ENCODE assay signal across 1 cellular context in the genomic region with DNA sequence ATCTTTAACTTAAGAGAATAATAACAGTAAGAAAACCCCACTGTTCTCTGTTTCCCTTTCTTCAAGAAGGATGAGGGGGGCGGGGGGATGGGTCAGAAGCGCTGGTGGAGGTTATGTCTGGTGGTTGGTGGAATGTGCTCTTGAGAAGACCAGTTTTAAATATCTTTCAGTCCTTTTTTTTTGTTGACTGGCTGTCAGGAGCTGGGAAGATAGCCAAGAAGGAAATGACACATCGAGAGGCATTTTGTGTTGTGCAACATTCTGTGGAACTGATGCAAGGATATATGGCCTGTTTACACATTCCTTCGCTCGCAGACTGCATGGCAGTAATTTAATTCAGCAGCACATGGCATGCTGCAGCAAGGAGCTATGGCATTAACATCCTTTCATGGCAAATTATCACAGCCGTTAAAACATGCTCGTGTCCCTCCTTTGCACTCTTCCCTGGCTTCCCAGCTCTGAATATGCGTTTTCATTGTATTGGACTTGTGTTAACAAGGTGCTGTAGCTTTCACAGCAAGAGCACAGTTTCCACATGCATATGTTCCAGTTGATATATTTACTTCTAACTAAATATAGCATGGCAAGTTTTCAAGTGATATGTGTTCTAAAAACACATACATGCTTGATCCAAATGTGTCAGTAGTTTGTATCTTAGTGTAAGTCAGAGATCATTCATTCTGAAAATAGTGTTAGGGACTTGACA.
A peak's percentile ranks its signal among the peaks of the same experiment; 100 is the strongest.
TF ChIP-seq lines count a peak whose summit lies in the region.

No MANE protein-coding gene starts in this region.

TF ChIP-seq in HepG2, 621 proteins besides CTCF, POLR2A, EP300 and RAD21 (continued from another document and continues in another):
- no peak for TF ChIP-seq RAD51 (IDR thresholded peaks at IDR 0.05; ENCODE audit: borderline replicate concordance)
- peak; percentile 82 for TF ChIP-seq FOXP1 (IDR thresholded peaks at IDR 0.05)
- peak; percentile 98 for TF ChIP-seq FOXP1 (CRISPR knock-in tag; IDR thresholded peaks at IDR 0.05)
- TF ChIP-seq ZSCAN9 (CRISPR knock-in tag; IDR thresholded peaks at IDR 0.05; ENCODE audit: borderline replicate concordance), result peak; percentile 98
- peak; percentile 75 for TF ChIP-seq ATF7 (IDR thresholded peaks at IDR 0.05)
- TF ChIP-seq ATF7 (CRISPR knock-in tag; IDR thresholded peaks at IDR 0.05), result peak; percentile 82; the same call in 1 of the 2 replicates
- TF ChIP-seq ZNF232 (CRISPR knock-in tag; IDR thresholded peaks at IDR 0.05; ENCODE audit: borderline replicate concordance), result peak; percentile 90; the same call in 1 of the 2 replicates
- peak; percentile 88 for TF ChIP-seq SSRP1 (CRISPR knock-in tag; IDR thresholded peaks at IDR 0.05)
- TF ChIP-seq ZSCAN22 (CRISPR knock-in tag; IDR thresholded peaks at IDR 0.05), result no peak
- peak; percentile 29; the same call in 1 of the 2 replicates for TF ChIP-seq ONECUT2 (CRISPR knock-in tag; IDR thresholded peaks at IDR 0.05)
- peak; percentile 88; the same call in 1 of the 2 replicates for TF ChIP-seq ZSCAN31 (CRISPR knock-in tag; IDR thresholded peaks at IDR 0.05; ENCODE audit: low read depth)
- no peak for TF ChIP-seq GABPA (IDR thresholded peaks at IDR 0.05; ENCODE audit: low read depth, low read length)
- TF ChIP-seq GABPA (CRISPR knock-in tag; IDR thresholded peaks at IDR 0.05; ENCODE audit: low read depth), result peak; percentile 81
- peak; percentile 99 for TF ChIP-seq MIXL1 (CRISPR knock-in tag; IDR thresholded peaks at IDR 0.05)
- TF ChIP-seq MIER3 (CRISPR knock-in tag; IDR thresholded peaks at IDR 0.05; ENCODE audit: borderline replicate concordance), result peak; percentile 100
- peak; percentile 61; the same call in 1 of the 2 replicates for TF ChIP-seq AKAP8 (CRISPR knock-in tag; IDR thresholded peaks at IDR 0.05)
- peak; percentile 81 for TF ChIP-seq RARA (CRISPR knock-in tag; IDR thresholded peaks at IDR 0.05)
- TF ChIP-seq ZNF670 (CRISPR knock-in tag; IDR thresholded peaks at IDR 0.05; ENCODE audit: borderline replicate concordance), result peak; percentile 84; the same call in 1 of the 2 replicates
- TF ChIP-seq, protein P1, sequence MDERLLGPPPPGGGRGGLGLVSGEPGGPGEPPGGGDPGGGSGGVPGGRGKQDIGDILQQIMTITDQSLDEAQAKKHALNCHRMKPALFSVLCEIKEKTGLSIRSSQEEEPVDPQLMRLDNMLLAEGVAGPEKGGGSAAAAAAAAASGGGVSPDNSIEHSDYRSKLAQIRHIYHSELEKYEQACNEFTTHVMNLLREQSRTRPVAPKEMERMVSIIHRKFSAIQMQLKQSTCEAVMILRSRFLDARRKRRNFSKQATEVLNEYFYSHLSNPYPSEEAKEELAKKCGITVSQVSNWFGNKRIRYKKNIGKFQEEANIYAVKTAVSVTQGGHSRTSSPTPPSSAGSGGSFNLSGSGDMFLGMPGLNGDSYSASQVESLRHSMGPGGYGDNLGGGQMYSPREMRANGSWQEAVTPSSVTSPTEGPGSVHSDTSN (CRISPR knock-in tag; IDR thresholded peaks at IDR 0.05), result peak; percentile 75
- TF ChIP-seq, protein P2, sequence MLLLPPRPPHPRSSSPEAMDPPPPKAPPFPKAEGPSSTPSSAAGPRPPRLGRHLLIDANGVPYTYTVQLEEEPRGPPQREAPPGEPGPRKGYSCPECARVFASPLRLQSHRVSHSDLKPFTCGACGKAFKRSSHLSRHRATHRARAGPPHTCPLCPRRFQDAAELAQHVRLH (CRISPR knock-in tag; IDR thresholded peaks at IDR 0.05; ENCODE audit: borderline replicate concordance, low read depth), result peak; percentile 99
- TF ChIP-seq PCBP1 (IDR thresholded peaks at IDR 0.05; ENCODE audit: borderline replicate concordance, low read depth, low read length), result no peak
- no peak for TF ChIP-seq RFX5 (IDR thresholded peaks at IDR 0.05; ENCODE audit: low read depth, low read length)
- TF ChIP-seq, protein P3, sequence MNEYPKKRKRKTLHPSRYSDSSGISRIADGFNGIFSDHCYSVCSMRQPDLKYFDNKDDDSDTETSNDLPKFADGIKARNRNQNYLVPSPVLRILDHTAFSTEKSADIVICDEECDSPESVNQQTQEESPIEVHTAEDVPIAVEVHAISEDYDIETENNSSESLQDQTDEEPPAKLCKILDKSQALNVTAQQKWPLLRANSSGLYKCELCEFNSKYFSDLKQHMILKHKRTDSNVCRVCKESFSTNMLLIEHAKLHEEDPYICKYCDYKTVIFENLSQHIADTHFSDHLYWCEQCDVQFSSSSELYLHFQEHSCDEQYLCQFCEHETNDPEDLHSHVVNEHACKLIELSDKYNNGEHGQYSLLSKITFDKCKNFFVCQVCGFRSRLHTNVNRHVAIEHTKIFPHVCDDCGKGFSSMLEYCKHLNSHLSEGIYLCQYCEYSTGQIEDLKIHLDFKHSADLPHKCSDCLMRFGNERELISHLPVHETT (CRISPR knock-in tag; conservative IDR thresholded peaks at IDR 0.05), result peak; percentile 67; the same call in 1 of the 2 replicates
- no peak for TF ChIP-seq FOXM1 (CRISPR knock-in tag; IDR thresholded peaks at IDR 0.05)
- peak; percentile 96 for TF ChIP-seq POGZ (CRISPR knock-in tag; IDR thresholded peaks at IDR 0.05)
- TF ChIP-seq SMAD3 (CRISPR knock-in tag; IDR thresholded peaks at IDR 0.05), result peak; percentile 99
- TF ChIP-seq, protein P4, sequence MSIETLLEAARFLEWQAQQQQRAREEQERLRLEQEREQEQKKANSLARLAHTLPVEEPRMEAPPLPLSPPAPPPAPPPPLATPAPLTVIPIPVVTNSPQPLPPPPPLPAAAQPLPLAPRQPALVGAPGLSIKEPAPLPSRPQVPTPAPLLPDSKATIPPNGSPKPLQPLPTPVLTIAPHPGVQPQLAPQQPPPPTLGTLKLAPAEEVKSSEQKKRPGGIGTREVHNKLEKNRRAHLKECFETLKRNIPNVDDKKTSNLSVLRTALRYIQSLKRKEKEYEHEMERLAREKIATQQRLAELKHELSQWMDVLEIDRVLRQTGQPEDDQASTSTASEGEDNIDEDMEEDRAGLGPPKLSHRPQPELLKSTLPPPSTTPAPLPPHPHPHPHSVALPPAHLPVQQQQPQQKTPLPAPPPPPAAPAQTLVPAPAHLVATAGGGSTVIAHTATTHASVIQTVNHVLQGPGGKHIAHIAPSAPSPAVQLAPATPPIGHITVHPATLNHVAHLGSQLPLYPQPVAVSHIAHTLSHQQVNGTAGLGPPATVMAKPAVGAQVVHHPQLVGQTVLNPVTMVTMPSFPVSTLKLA (IDR thresholded peaks at IDR 0.05), result peak; percentile 81
- TF ChIP-seq TBX2 (CRISPR knock-in tag; IDR thresholded peaks at IDR 0.05; ENCODE audit: borderline replicate concordance), result peak; percentile 94
- no peak for TF ChIP-seq SRSF4 (IDR thresholded peaks at IDR 0.05; ENCODE audit: low read depth, low read length, poor library complexity, severe bottlenecking)
- TF ChIP-seq CBX5 (CRISPR knock-in tag; IDR thresholded peaks at IDR 0.05; ENCODE audit: borderline replicate concordance), result peak; percentile 100
- TF ChIP-seq PHF5A (CRISPR knock-in tag; IDR thresholded peaks at IDR 0.05; ENCODE audit: low read depth, unreplicated experiment), result peak; percentile 96
- TF ChIP-seq, protein P5, sequence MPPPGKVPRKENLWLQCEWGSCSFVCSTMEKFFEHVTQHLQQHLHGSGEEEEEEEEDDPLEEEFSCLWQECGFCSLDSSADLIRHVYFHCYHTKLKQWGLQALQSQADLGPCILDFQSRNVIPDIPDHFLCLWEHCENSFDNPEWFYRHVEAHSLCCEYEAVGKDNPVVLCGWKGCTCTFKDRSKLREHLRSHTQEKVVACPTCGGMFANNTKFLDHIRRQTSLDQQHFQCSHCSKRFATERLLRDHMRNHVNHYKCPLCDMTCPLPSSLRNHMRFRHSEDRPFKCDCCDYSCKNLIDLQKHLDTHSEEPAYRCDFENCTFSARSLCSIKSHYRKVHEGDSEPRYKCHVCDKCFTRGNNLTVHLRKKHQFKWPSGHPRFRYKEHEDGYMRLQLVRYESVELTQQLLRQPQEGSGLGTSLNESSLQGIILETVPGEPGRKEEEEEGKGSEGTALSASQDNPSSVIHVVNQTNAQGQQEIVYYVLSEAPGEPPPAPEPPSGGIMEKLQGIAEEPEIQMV (CRISPR knock-in tag; IDR thresholded peaks at IDR 0.05; ENCODE audit: low read depth), result peak; percentile 77
- TF ChIP-seq ZNF557 (CRISPR knock-in tag; IDR thresholded peaks at IDR 0.05), result peak; percentile 93; the same call in 1 of the 2 replicates
- no peak for TF ChIP-seq AGO1 (IDR thresholded peaks at IDR 0.05; ENCODE audit: low read depth, low read length, poor library complexity, severe bottlenecking)
- TF ChIP-seq, protein P6, sequence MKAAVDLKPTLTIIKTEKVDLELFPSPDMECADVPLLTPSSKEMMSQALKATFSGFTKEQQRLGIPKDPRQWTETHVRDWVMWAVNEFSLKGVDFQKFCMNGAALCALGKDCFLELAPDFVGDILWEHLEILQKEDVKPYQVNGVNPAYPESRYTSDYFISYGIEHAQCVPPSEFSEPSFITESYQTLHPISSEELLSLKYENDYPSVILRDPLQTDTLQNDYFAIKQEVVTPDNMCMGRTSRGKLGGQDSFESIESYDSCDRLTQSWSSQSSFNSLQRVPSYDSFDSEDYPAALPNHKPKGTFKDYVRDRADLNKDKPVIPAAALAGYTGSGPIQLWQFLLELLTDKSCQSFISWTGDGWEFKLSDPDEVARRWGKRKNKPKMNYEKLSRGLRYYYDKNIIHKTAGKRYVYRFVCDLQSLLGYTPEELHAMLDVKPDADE (CRISPR knock-in tag; IDR thresholded peaks at IDR 0.05), result peak; percentile 28; the same call in 1 of the 2 replicates
- no peak for TF ChIP-seq HOXA9 (CRISPR knock-in tag; IDR thresholded peaks at IDR 0.05; ENCODE audit: borderline replicate concordance)
- TF ChIP-seq RXRA (CRISPR knock-in tag; IDR thresholded peaks at IDR 0.05), result peak; percentile 57; the same call in 1 of the 2 replicates
- no peak for TF ChIP-seq NFE2 (CRISPR knock-in tag; IDR thresholded peaks at IDR 0.05)
- peak; percentile 94 for TF ChIP-seq CBX1 (IDR thresholded peaks at IDR 0.05; ENCODE audit: low read depth)
- peak; percentile 98 for TF ChIP-seq ZNF792 (CRISPR knock-in tag; IDR thresholded peaks at IDR 0.05)
- TF ChIP-seq GATAD1 (CRISPR knock-in tag; IDR thresholded peaks at IDR 0.05), result peak; percentile 84
- TF ChIP-seq SMAD9 (CRISPR knock-in tag; IDR thresholded peaks at IDR 0.05), result no peak
- peak; percentile 61; the same call in 1 of the 2 replicates for TF ChIP-seq ZNF589 (CRISPR knock-in tag; conservative IDR thresholded peaks at IDR 0.05)
- peak; percentile 98 for TF ChIP-seq ZNF124 (CRISPR knock-in tag; IDR thresholded peaks at IDR 0.05)
- no peak for TF ChIP-seq ZNF891 (CRISPR knock-in tag; IDR thresholded peaks at IDR 0.05)
- TF ChIP-seq CREB1 (IDR thresholded peaks at IDR 0.05), result no peak; the same call in 1 of the 2 replicates
- peak; percentile 84 for TF ChIP-seq CREB1 (CRISPR knock-in tag; IDR thresholded peaks at IDR 0.05)
- no peak for TF ChIP-seq ZNF7 (CRISPR knock-in tag; IDR thresholded peaks at IDR 0.05)
- 0 out of 2 replicates have a peak, but pooled peaks have one; percentile 56 for TF ChIP-seq RBAK (CRISPR knock-in tag; IDR thresholded peaks at IDR 0.05)
- peak; percentile 98 for TF ChIP-seq ZNF331 (CRISPR knock-in tag; IDR thresholded peaks at IDR 0.05)
- TF ChIP-seq, protein P7, sequence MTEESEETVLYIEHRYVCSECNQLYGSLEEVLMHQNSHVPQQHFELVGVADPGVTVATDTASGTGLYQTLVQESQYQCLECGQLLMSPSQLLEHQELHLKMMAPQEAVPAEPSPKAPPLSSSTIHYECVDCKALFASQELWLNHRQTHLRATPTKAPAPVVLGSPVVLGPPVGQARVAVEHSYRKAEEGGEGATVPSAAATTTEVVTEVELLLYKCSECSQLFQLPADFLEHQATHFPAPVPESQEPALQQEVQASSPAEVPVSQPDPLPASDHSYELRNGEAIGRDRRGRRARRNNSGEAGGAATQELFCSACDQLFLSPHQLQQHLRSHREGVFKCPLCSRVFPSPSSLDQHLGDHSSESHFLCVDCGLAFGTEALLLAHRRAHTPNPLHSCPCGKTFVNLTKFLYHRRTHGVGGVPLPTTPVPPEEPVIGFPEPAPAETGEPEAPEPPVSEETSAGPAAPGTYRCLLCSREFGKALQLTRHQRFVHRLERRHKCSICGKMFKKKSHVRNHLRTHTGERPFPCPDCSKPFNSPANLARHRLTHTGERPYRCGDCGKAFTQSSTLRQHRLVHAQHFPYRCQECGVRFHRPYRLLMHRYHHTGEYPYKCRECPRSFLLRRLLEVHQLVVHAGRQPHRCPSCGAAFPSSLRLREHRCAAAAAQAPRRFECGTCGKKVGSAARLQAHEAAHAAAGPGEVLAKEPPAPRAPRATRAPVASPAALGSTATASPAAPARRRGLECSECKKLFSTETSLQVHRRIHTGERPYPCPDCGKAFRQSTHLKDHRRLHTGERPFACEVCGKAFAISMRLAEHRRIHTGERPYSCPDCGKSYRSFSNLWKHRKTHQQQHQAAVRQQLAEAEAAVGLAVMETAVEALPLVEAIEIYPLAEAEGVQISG (CRISPR knock-in tag; IDR thresholded peaks at IDR 0.05), result peak; percentile 86
- peak; percentile 86 for TF ChIP-seq RNF2 (conservative IDR thresholded peaks at IDR 0.05; ENCODE audit: low read depth)
- TF ChIP-seq, protein P8, sequence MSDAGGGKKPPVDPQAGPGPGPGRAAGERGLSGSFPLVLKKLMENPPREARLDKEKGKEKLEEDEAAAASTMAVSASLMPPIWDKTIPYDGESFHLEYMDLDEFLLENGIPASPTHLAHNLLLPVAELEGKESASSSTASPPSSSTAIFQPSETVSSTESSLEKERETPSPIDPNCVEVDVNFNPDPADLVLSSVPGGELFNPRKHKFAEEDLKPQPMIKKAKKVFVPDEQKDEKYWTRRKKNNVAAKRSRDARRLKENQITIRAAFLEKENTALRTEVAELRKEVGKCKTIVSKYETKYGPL (CRISPR knock-in tag; IDR thresholded peaks at IDR 0.05), result peak; percentile 62; the same call in 1 of the 2 replicates
- TF ChIP-seq, protein P9, sequence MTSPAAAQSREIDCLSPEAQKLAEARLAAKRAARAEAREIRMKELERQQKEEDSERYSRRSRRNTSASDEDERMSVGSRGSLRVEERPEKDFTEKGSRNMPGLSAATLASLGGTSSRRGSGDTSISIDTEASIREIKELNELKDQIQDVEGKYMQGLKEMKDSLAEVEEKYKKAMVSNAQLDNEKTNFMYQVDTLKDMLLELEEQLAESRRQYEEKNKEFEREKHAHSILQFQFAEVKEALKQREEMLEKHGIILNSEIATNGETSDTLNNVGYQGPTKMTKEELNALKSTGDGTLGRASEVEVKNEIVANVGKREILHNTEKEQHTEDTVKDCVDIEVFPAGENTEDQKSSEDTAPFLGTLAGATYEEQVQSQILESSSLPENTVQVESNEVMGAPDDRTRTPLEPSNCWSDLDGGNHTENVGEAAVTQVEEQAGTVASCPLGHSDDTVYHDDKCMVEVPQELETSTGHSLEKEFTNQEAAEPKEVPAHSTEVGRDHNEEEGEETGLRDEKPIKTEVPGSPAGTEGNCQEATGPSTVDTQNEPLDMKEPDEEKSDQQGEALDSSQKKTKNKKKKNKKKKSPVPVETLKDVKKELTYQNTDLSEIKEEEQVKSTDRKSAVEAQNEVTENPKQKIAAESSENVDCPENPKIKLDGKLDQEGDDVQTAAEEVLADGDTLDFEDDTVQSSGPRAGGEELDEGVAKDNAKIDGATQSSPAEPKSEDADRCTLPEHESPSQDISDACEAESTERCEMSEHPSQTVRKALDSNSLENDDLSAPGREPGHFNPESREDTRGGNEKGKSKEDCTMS (CRISPR knock-in tag; conservative IDR thresholded peaks at IDR 0.05), result no peak
- TF ChIP-seq SOX6 (IDR thresholded peaks at IDR 0.05), result no peak
- TF ChIP-seq SOX6 (CRISPR knock-in tag; IDR thresholded peaks at IDR 0.05), result peak; percentile 93
- TF ChIP-seq ZMYM4 (CRISPR knock-in tag; IDR thresholded peaks at IDR 0.05), result peak; percentile 93
- peak; percentile 85 for TF ChIP-seq SOX13 (IDR thresholded peaks at IDR 0.05)
- TF ChIP-seq SOX13 (CRISPR knock-in tag; conservative IDR thresholded peaks at IDR 0.05 in 1 of 2, IDR thresholded peaks at IDR 0.05 in 1 of 2), result peak in 1 of 2 experiments; percentile 89; a peak in 2 of 4 replicates
- peak; percentile 95 for TF ChIP-seq MYC (CRISPR knock-in tag; IDR thresholded peaks at IDR 0.05; ENCODE audit: borderline replicate concordance)
- no peak for TF ChIP-seq ZNF430 (CRISPR knock-in tag; IDR thresholded peaks at IDR 0.05)
